In genomic region chr6:44806656-44807055, GRCh38 we compare ENCODE assay signal across 13 cellular contexts.
"Had no signal": no experiment of that assay in that cellular context is flagged by ENCODE, and none has a peak within 500 bp of the region (broad histone marks: within the 10 kb centered on the region; RNA-seq: fewer than 3 reads in every experiment).

No MANE protein-coding gene starts in this region.

- H3K36me3 ChIP-seq: breast epithelium had no signal

- H3K27ac ChIP-seq: breast epithelium, testis had no signal

- H3K4me1 ChIP-seq: breast epithelium, testis had no signal

- H3K9me3 ChIP-seq: breast epithelium, testis had no signal

- ATAC-seq: activated T-cell treated with anti-CD3 and anti-CD28 coated beads, Interleukin-2, amount 50 U/mL, for 4 hours; esophagus mucosa; left cardiac atrium; natural killer cell had no signal

- H3K4me3 ChIP-seq: breast epithelium, testis had no signal

- H3K27me3 ChIP-seq: breast epithelium, testis had no signal

- DNase-seq: activated CD4-positive, alpha-beta memory T cell treated with anti-CD3 and anti-CD28 coated beads for 36 hours; activated CD4-positive, CD25-positive, alpha-beta regulatory T cell treated with anti-CD3 and anti-CD28 coated beads, Interleukin-2, amount 50 U/mL, for 72 hours; activated gamma-delta T cell; activated naive CD8-positive, alpha-beta T cell treated with anti-CD3 and anti-CD28 coated beads for 36 hours; activated T-cell treated with anti-CD3 and anti-CD28 coated beads, Interleukin-2, amount 50 U/mL, for 4 hours; left cardiac atrium; natural killer cell; occipital lobe; stimulated activated CD4-positive, alpha-beta T cell treated with anti-CD3 and anti-CD28 coated beads, Interleukin-4, amount 100 ng/mL, for 24 hours; testis had no signal

- FAIRE-seq: TTC549 had no signal
